Comparison of ENCODE assay signal across 22 cellular contexts in genomic region chr4:19944806-19945205, GRCh38.
A peak's percentile ranks its signal among the peaks of the same experiment; 100 is the strongest.
DNase-seq lines count a peak whose midpoint lies in the region; ATAC-seq and TF ChIP-seq lines count a peak whose summit lies in the region.
"Had no signal": no experiment of that assay in that cellular context is flagged by ENCODE, and none has a peak within 500 bp of the region (broad histone marks: within the 10 kb centered on the region; RNA-seq: fewer than 3 reads in every experiment).

No MANE protein-coding gene starts in this region.

- H3K27me3 Mint-ChIP-seq in GM23338 (ENCODE audit: insufficient read depth, low read depth, poor library complexity) (no peaks in the 10 kb centered on the region), natural killer cell (ENCODE audit: low read depth in 2 of 2) (no peaks in the 10 kb centered on the region)
- H3K27me3 Mint-ChIP-seq: activated CD4-positive, alpha-beta T cell treated with anti-CD3 and anti-CD28 coated beads, Interleukin-2, amount 10 ng/mL, durations not matched to agents 24 days and 14 days; activated T-cell treated with anti-CD3 and anti-CD28 coated beads, Interleukin-2, amount 50 U/mL, for 24 hours had no signal

- H3K4me1 ChIP-seq in GM23338 (ENCODE audit: insufficient read depth) (peaks cover 7% of the 10 kb centered on the region; the same call in 1 of the 2 replicates), mesendoderm (ENCODE audit: control insufficient read depth, low read depth, low read length) (peaks cover 4% of the 10 kb centered on the region)
- H3K4me1 ChIP-seq: prostate gland had no signal

- H3K79me1 ChIP-seq in mesendoderm (ENCODE audit: low read length) = no peaks in the 10 kb centered on the region

- H3K27ac Mint-ChIP-seq in GM23338 = no peak overlapping the region
- H3K27ac Mint-ChIP-seq in natural killer cell = no peak overlapping the region
- H3K27ac Mint-ChIP-seq: activated CD4-positive, alpha-beta T cell treated with anti-CD3 and anti-CD28 coated beads, Interleukin-2, amount 10 ng/mL, durations not matched to agents 24 days and 14 days; activated T-cell treated with anti-CD3 and anti-CD28 coated beads, Interleukin-2, amount 50 U/mL, for 24 hours had no signal

- no peak overlapping the region for H2AFZ ChIP-seq in GM23338
- H2AFZ ChIP-seq: PC-9 had no signal

- H3K79me2 ChIP-seq in GM23338 (replicated peaks; ENCODE audit: insufficient read depth) = no peaks in the 10 kb centered on the region
- no peaks in the 10 kb centered on the region for H3K79me2 ChIP-seq in mesendoderm (ENCODE audit: control insufficient read depth, insufficient read depth, low read length)

- no peaks in the 10 kb centered on the region for H3F3A ChIP-seq in GM23338 (replicated peaks; ENCODE audit: low read depth)

- no peak overlapping the region for H2BK5ac ChIP-seq in mesendoderm (ENCODE audit: low read length)

- no peak overlapping the region for H4K5ac ChIP-seq in mesendoderm (ENCODE audit: low read length)

- H3K56ac ChIP-seq in mesendoderm (ENCODE audit: low read length) = no peak overlapping the region

- H3K4me3 Mint-ChIP-seq in GM23338 (no peak overlapping the region), natural killer cell (no peak overlapping the region)
- H3K4me3 Mint-ChIP-seq: activated CD4-positive, alpha-beta T cell treated with anti-CD3 and anti-CD28 coated beads, Interleukin-2, amount 10 ng/mL, durations not matched to agents 24 days and 14 days; activated T-cell treated with anti-CD3 and anti-CD28 coated beads, Interleukin-2, amount 50 U/mL, for 24 hours had no signal

- H3K4ac ChIP-seq in mesendoderm (ENCODE audit: low read depth, low read length) = no peak overlapping the region

- H3K36me3 Mint-ChIP-seq in GM23338 (ENCODE audit: low read depth) (no peaks in the 10 kb centered on the region), natural killer cell (no peaks in the 10 kb centered on the region)

- H3K36me3 ChIP-seq in GM23338 (ENCODE audit: insufficient read depth) (no peaks in the 10 kb centered on the region), mesendoderm (ENCODE audit: control insufficient read depth, insufficient read depth, low read length) (no peaks in the 10 kb centered on the region)
- H3K36me3 ChIP-seq: prostate gland, WERI-Rb-1 had no signal

- intact Hi-C loops in natural killer cell (cut with micrococcal nuclease) = no loop called here

- H3K4me1 Mint-ChIP-seq in GM23338 (peaks cover 17% of the 10 kb centered on the region), natural killer cell (no peaks in the 10 kb centered on the region)
- H3K4me1 Mint-ChIP-seq: activated CD4-positive, alpha-beta T cell treated with anti-CD3 and anti-CD28 coated beads, Interleukin-2, amount 10 ng/mL, durations not matched to agents 24 days and 14 days had no signal

- ATAC-seq in GM23338 (peak; percentile 82), HG02840 (IDR thresholded peaks at IDR 0.05; ENCODE audit: low FRiP score, unreplicated experiment) (no peak), natural killer cell (no peak)

- H4K8ac ChIP-seq in mesendoderm (ENCODE audit: low read depth, low read length) = no peak overlapping the region

- DNase-seq in GM23338 (ENCODE audit: low spot score) (peak; percentile 11), NCI-H2081 treated with DMSO at 0.1 percent for 48 hours (lab: John Stamatoyannopoulos, UW) (peak; percentile 29), cerebellum (ENCODE audit: low spot score) (peak; percentile 70), mesendoderm (peak; percentile 61), ACHN (no peak), natural killer cell (no peak)
- DNase-seq: activated CD4-positive, alpha-beta T cell treated with anti-CD3 and anti-CD28 coated beads, Interleukin-2, amount 10 ng/mL, durations not matched to agents 24 days and 14 days; activated gamma-delta T cell; activated T-cell treated with anti-CD3 and anti-CD28 coated beads, Interleukin-2, amount 50 U/mL, for 24 hours; central memory CD4-positive, alpha-beta T cell; DMS79; kidney; NCI-H1048; NCI-H446 treated with DMSO at 0.1 percent for 48 hours; NK-92 treated with Interleukin-12 subunit alpha and Interleukin-12 subunit beta, amount 100 ng/mL, for 24 hours; SHP77; stimulated activated naive CD4-positive, alpha-beta T cell treated with Interleukin-2 at 50 U/mL for 16 hours; WERI-Rb-1 had no signal

- no peak overlapping the region for H2AK5ac ChIP-seq in mesendoderm (ENCODE audit: low read length)

- H3K4me2 ChIP-seq in GM23338 = no peak overlapping the region
- no peak overlapping the region for H3K4me2 ChIP-seq in mesendoderm (ENCODE audit: low read length)
- H3K4me2 ChIP-seq: PC-9 had no signal

- H4K20me1 ChIP-seq in GM23338 (replicated peaks; ENCODE audit: insufficient read depth) = no peaks in the 10 kb centered on the region

- no peak overlapping the region for H2BK15ac ChIP-seq in mesendoderm (replicated peaks; ENCODE audit: low read depth)

- in situ Hi-C loops in ACHN (cut with HindIII; ENCODE audit: low pct_ligation_motif_present, low pct_unique_long_range_greater_than_20kb, low sequenced_read_pairs) = no loop called here

- no peak overlapping the region for H2BK120ac ChIP-seq in mesendoderm (ENCODE audit: low read depth, low read length)

- no peaks in the 10 kb centered on the region for H3K27me3 ChIP-seq in GM23338 (ENCODE audit: insufficient read depth)
- H3K27me3 ChIP-seq in mesendoderm (ENCODE audit: insufficient read depth, low read length, poor library complexity) = no peaks in the 10 kb centered on the region

- H3K9me3 Mint-ChIP-seq in GM23338 = no peaks in the 10 kb centered on the region
- H3K9me3 Mint-ChIP-seq in natural killer cell = peaks cover 8 to 17% of the 10 kb centered on the region in 2 donors

- H3K9ac ChIP-seq in mesendoderm (ENCODE audit: low read length) = no peak overlapping the region

- 0 out of 2 replicates have a peak, but pooled peaks cover 5% of the 10 kb centered on the region for H3K9me2 ChIP-seq in GM23338 (ENCODE audit: insufficient read depth)

- no CpG with 5 or more reads among the region's 2 CpGs for WGBS in mesendoderm (ENCODE audit: extremely low coverage, insufficient coverage, low lambda C conversion rate)

- TF ChIP-seq CTCF in GM23338 (conservative IDR thresholded peaks at IDR 0.05; ENCODE audit: low read depth in 2 of 2) (no peak), natural killer cell (IDR thresholded peaks at IDR 0.05) (no peak)

- H3K18ac ChIP-seq in mesendoderm (ENCODE audit: low read length) = no peak overlapping the region

- H3K23ac ChIP-seq in mesendoderm (ENCODE audit: low read length) = no peak overlapping the region

- H3K27ac ChIP-seq in GM23338 (ENCODE audit: low read depth) (no peak overlapping the region), mesendoderm (ENCODE audit: low read depth, low read length) (no peak overlapping the region)
- H3K27ac ChIP-seq: C4-2B, PC-9, prostate gland, WERI-Rb-1 had no signal

- no peak overlapping the region for H3K4me3 ChIP-seq in GM23338
- H3K4me3 ChIP-seq in mesendoderm (ENCODE audit: low read length) = no peak overlapping the region
- H3K4me3 ChIP-seq: PC-9, prostate gland had no signal

TF ChIP-seq in GM23338, 12 proteins besides CTCF, POLR2A, EP300 and RAD21:
- TF ChIP-seq POLR2AphosphoS5 (IDR thresholded peaks at IDR 0.05; ENCODE audit: low read depth) = no peak
TF ChIP-seq in GM23338: peak in this region for 0.

Comparison
In these comparisons a context has a peak if more than half of its experiments do, and no peak if none do; other contexts are left out.
1. DNase-seq: peak in GM23338 (single experiment), NCI-H2081 treated with DMSO at 0.1 percent for 48 hours (single experiment), cerebellum (single experiment) and mesendoderm (single experiment); none in ACHN (single experiment) and natural killer cell (single experiment).